In the genomic region with DNA sequence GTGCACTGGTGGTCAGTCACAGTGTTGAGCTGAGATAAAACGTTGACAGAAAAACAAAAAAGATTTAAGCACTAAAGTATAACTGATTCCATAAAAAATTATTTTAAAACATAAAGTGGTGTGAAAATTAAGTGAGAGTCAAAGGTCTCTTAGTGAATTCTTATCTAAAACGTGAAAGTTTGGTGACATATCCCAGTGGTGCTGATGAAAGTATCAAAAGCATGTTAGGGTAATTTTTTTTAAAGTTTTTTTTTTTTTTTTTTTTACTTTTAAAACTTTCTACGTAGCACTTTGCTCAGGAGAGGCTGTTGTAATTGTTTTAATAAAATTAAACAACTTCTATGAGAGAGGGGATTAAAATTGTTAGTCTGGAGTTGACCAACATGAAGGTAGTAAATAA, we compare ENCODE assay signal across 15 cellular contexts.
DNase-seq lines count a peak whose midpoint lies in the region; ATAC-seq, FAIRE-seq and TF ChIP-seq lines count a peak whose summit lies in the region.
"Had no signal": no experiment of that assay in that cellular context is flagged by ENCODE, and none has a peak within 500 bp of the region (broad histone marks: within the 10 kb centered on the region; RNA-seq: fewer than 3 reads in every experiment).

No MANE protein-coding gene starts in this region.

- H3K79me2 ChIP-seq in GM12878 (ENCODE audit: control insufficient read depth, insufficient read depth, low read length) (no peaks in the 10 kb centered on the region), mesendoderm (ENCODE audit: control insufficient read depth, insufficient read depth, low read length) (no peaks in the 10 kb centered on the region), smooth muscle cell (ENCODE audit: low read depth) (no peaks in the 10 kb centered on the region)

- H3K36me3 ChIP-seq in GM12878 (ENCODE audit: control insufficient read depth in 2 of 2, insufficient read depth in 2 of 2, low read length in 1 of 2) (no peaks in the 10 kb centered on the region), mesendoderm (ENCODE audit: control insufficient read depth, insufficient read depth, low read length) (no peaks in the 10 kb centered on the region), smooth muscle cell (ENCODE audit: low read depth) (no peaks in the 10 kb centered on the region)
- H3K36me3 ChIP-seq: breast epithelium, Peyer's patch had no signal

- no peak overlapping the region for H3K56ac ChIP-seq in mesendoderm (ENCODE audit: low read length)

- no peak overlapping the region for H4K8ac ChIP-seq in mesendoderm (ENCODE audit: low read depth, low read length)

- peak overlapping the region; percentile 19; the same call in 1 of the 2 replicates for H3K4me3 ChIP-seq in HFF-Myc (replicated peaks; ENCODE audit: low read depth, low read length)
- no peak overlapping the region for H3K4me3 ChIP-seq in GM12878
- H3K4me3 ChIP-seq in mesendoderm (ENCODE audit: low read length) = no peak overlapping the region
- peak overlapping the region; percentile 46 for H3K4me3 ChIP-seq in smooth muscle cell

- no peak overlapping the region for H4K5ac ChIP-seq in mesendoderm (ENCODE audit: low read length)

- H3K27me3 ChIP-seq in GM12878 (replicated peaks in 1 of 2; ENCODE audit: control insufficient read depth in 2 of 2, insufficient read depth in 2 of 2, low read length in 1 of 2) (no peaks in the 10 kb centered on the region), mesendoderm (ENCODE audit: insufficient read depth, low read length, poor library complexity) (no peaks in the 10 kb centered on the region), smooth muscle cell (ENCODE audit: low read depth) (no peaks in the 10 kb centered on the region)
- H3K27me3 ChIP-seq: breast epithelium, Peyer's patch had no signal

- H3K9ac ChIP-seq in GM12878 (ENCODE audit: control insufficient read depth, insufficient read depth, low read length) (no peak overlapping the region), mesendoderm (ENCODE audit: low read length) (no peak overlapping the region), smooth muscle cell (ENCODE audit: low read depth) (peak overlapping the region; percentile 29)

- TF ChIP-seq POLR2A in GM12878 (IDR thresholded peaks at IDR 0.05; ENCODE audit: low read depth, low read length) = no peak

- H3K4me1 ChIP-seq in GM12878 (ENCODE audit: control insufficient read depth, insufficient read depth, low read length) (no peaks in the 10 kb centered on the region), mesendoderm (ENCODE audit: control insufficient read depth, low read depth, low read length) (peaks cover 2% of the 10 kb centered on the region), smooth muscle cell (ENCODE audit: low read depth) (peaks cover 54% of the 10 kb centered on the region)
- H3K4me1 ChIP-seq: breast epithelium had no signal

- TF ChIP-seq EP300 in GM12878 (IDR thresholded peaks at IDR 0.05; ENCODE audit: borderline replicate concordance in 1 of 2, control insufficient read depth in 1 of 2, low read depth in 2 of 2, low read length in 2 of 2) = no peak

- H3K9me3 ChIP-seq in GM12878 (replicated peaks; ENCODE audit: control insufficient read depth, insufficient read depth, low read length) (no peaks in the 10 kb centered on the region), smooth muscle cell (replicated peaks; ENCODE audit: low read depth) (no peaks in the 10 kb centered on the region)
- H3K9me3 ChIP-seq: breast epithelium, Peyer's patch, SK-N-SH had no signal

- no TSS peak for BruUV-seq in GM12878 (replicated peaks; lab: Mats Ljungman, UMichigan)

- CTCF ChIA-PET in GM12878 (lab: Yijun Ruan, JAX) = interaction anchor here (1.2 kb wide), 1 partner anchor 11 kb away, joined by 4 read pairs; no protein-coding TSS in a partner anchor

- in situ Hi-C loops in GM12878 (cut with MboI) = no loop called here

- peak overlapping the region; percentile 28; the same call in 1 of the 2 replicates for H2AFZ ChIP-seq in GM12878 (ENCODE audit: control insufficient read depth, low read depth, low read length)
- H2AFZ ChIP-seq in smooth muscle cell (ENCODE audit: low read depth) = peak overlapping the region; percentile 75

- no peak overlapping the region for H3K4ac ChIP-seq in mesendoderm (ENCODE audit: low read depth, low read length)

- TF ChIP-seq CTCF in HFF-Myc (IDR thresholded peaks at IDR 0.05; ENCODE audit: low read depth, low read length, missing control alignments) (no peak), GM12878 (IDR thresholded peaks at IDR 0.05 in 2 of 3, conservative IDR thresholded peaks at IDR 0.05 in 1 of 3; ENCODE audit: control insufficient read depth in 2 of 3, extremely low read depth in 1 of 3, insufficient read depth in 1 of 3, low read depth in 3 of 3, low read length in 3 of 3) (no peak), smooth muscle cell (IDR thresholded peaks at IDR 0.05; ENCODE audit: borderline replicate concordance, insufficient read depth, poor library complexity, severe bottlenecking) (no peak)

- H2AK5ac ChIP-seq in mesendoderm (ENCODE audit: low read length) = no peak overlapping the region

- H3K18ac ChIP-seq in mesendoderm (ENCODE audit: low read length) = peak overlapping the region; percentile 61

- intact Hi-C loops in GM12878 (cut with micrococcal nuclease; ENCODE audit: unreplicated experiment) = no loop called here

- no peak for FAIRE-seq in GM12878 (lab: Jason Lieb, UNC)

- H3K23ac ChIP-seq in mesendoderm (ENCODE audit: low read length) = no peak overlapping the region

- H3K27ac ChIP-seq in GM12878 (ENCODE audit: control insufficient read depth, insufficient read depth) (no peak overlapping the region), mesendoderm (ENCODE audit: low read depth, low read length) (peak overlapping the region; percentile 85), smooth muscle cell (ENCODE audit: low read depth) (no peak overlapping the region)

- POLR2A ChIA-PET in GM12878 (lab: Charles Lee) = no interaction called here

- no peak overlapping the region for H2BK5ac ChIP-seq in mesendoderm (ENCODE audit: low read length)

- SMC1A ChIA-PET in GM12878 (lab: Charles Lee; ENCODE audit: uncharacterized antibody, unreplicated experiment) = interaction anchor here (1.7 kb wide), 1 partner anchor 179 kb away, joined by 7 read pairs; no protein-coding TSS in a partner anchor

- H4K20me1 ChIP-seq in GM12878 (ENCODE audit: control insufficient read depth, insufficient read depth) = no peaks in the 10 kb centered on the region
- H4K20me1 ChIP-seq in smooth muscle cell (ENCODE audit: low read depth) = no peaks in the 10 kb centered on the region

- no peaks in the 10 kb centered on the region for H3F3A ChIP-seq in smooth muscle cell (ENCODE audit: low read depth)

- WGBS in GM12878 (ENCODE audit: insufficient coverage, insufficient replicate concordance, low lambda C conversion rate, missing lambda C conversion rate) = 0% methylated on average over 3 of the region's 3 CpGs
- no CpG with 5 or more reads among the region's 3 CpGs for WGBS in mesendoderm (ENCODE audit: extremely low coverage, insufficient coverage, low lambda C conversion rate)
- 48% methylated on average over 3 of the region's 3 CpGs for WGBS in smooth muscle cell (ENCODE audit: low lambda C conversion rate)

- H3K4me2 ChIP-seq in GM12878 (ENCODE audit: control insufficient read depth, insufficient read depth) = no peak overlapping the region
- peak overlapping the region; percentile 96 for H3K4me2 ChIP-seq in mesendoderm (ENCODE audit: low read length)
- peak overlapping the region; percentile 90 for H3K4me2 ChIP-seq in smooth muscle cell

- ATAC-seq in GM12878 (no peak), GM18861 (IDR thresholded peaks at IDR 0.05; ENCODE audit: unreplicated experiment) (no peak)
- ATAC-seq: activated T-helper 17 cell treated with anti-CD3 and anti-CD28 coated beads, Interleukin-2, amount 50 U/mL, for 72 hours had no signal

- no peak overlapping the region for H2BK120ac ChIP-seq in mesendoderm (ENCODE audit: low read depth, low read length)

- H2BK15ac ChIP-seq in mesendoderm (replicated peaks; ENCODE audit: low read depth) = no peak overlapping the region

- RAD21 ChIA-PET in GM12878 (lab: Charles Lee; ENCODE audit: unreplicated experiment) = no interaction called here

- H3K79me1 ChIP-seq in mesendoderm (ENCODE audit: low read length) = no peaks in the 10 kb centered on the region

- no peak for TF ChIP-seq RAD21 in GM12878 (IDR thresholded peaks at IDR 0.05; ENCODE audit: insufficient read depth, low read depth, low read length)

- no peak for DNase-seq in HFF-Myc (ENCODE audit: extremely low read depth, low read depth)
- DNase-seq in GM12878 (ENCODE audit: low read depth, low spot score) = no peak
- DNase-seq in mesendoderm = no peak
- no peak for DNase-seq in smooth muscle cell (lab: John Stamatoyannopoulos, UW; ENCODE audit: unreplicated experiment)
- no peak for DNase-seq in NCI-H2029 (lab: John Stamatoyannopoulos, UW)
- no peak for DNase-seq in activated T-cell treated with anti-CD3 and anti-CD28 coated beads for 4 hours
- DNase-seq in HT-29 (ENCODE audit: low spot score) = no peak
- DNase-seq: NCI-H1436; occipital lobe; Peyer's patch; stimulated activated CD4-positive, alpha-beta T cell treated with anti-CD3 and anti-CD28 coated beads, Interleukin-4, amount 100 ng/mL, for 1 hour had no signal

TF ChIP-seq in GM12878, 131 proteins besides CTCF, POLR2A, EP300 and RAD21 (continues in another document):
- no peak for TF ChIP-seq ZNF622 (IDR thresholded peaks at IDR 0.05)

Comparison
In these comparisons a context has a peak if more than half of its experiments do, and no peak if none do; other contexts are left out.
1. H3K4me3 ChIP-seq: peak in HFF-Myc (single experiment) and smooth muscle cell (single experiment); none in GM12878 (single experiment) and mesendoderm (single experiment).